26 cellular contexts compared by ENCODE assay signal in the genomic region with DNA sequence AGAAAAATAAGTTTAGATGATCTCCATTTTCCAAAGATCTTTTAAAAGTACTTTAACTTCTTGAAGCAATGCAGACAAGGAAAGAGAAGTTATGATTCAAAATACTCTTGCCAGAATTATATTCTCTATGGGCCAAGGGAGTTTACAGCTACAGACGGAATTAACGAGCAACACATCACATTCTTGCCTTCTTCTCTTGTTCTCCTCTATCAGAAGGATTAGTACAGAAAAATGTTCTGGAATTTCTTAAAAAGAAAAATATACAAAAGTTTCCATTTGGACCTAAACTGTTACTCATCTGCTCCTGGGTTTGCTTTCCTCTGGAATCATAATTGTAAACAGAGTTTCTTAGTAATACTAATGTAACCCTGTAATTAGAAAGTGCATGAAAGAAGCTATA.
"Had no signal": no experiment of that assay in that cellular context is flagged by ENCODE, and none has a peak within 500 bp of the region (broad histone marks: within the 10 kb centered on the region; RNA-seq: fewer than 3 reads in every experiment).

No MANE protein-coding gene starts in this region.

- H3K27me3 ChIP-seq: adrenal gland, ascending aorta, cardiac muscle cell, colonic mucosa, dorsolateral prefrontal cortex, ovary, right lobe of liver had no signal

- ATAC-seq: activated CD4-positive, alpha-beta T cell treated with anti-CD3 and anti-CD28 coated beads for 36 hours; activated T-cell treated with anti-CD3 and anti-CD28 coated beads, Interleukin-2, amount 50 U/mL, for 72 hours; right lobe of liver; stimulated activated naive CD8-positive, alpha-beta T cell treated with anti-CD3 and anti-CD28 coated beads, Interleukin-15, Interleukin-2, amounts not matched to agents 100 U/mL and 50 U/mL, for 24 hours had no signal

- H3K27ac ChIP-seq: adrenal gland, ascending aorta, cardiac muscle cell, colonic mucosa, dorsolateral prefrontal cortex, left ventricle myocardium inferior, ovary, right lobe of liver, thoracic aorta had no signal

- DNase-seq: activated CD4-positive, alpha-beta T cell treated with anti-CD3 and anti-CD28 coated beads for 36 hours; activated CD4-positive, alpha-beta T cell treated with anti-CD3 and anti-CD28 coated beads, Interleukin-2, amount 50 U/mL, for 4 hours; activated CD4-positive, CD25-positive, alpha-beta regulatory T cell; activated naive CD4-positive, alpha-beta T cell; activated T-cell treated with anti-CD3 and anti-CD28 coated beads for 4 hours; activated T-cell treated with anti-CD3 and anti-CD28 coated beads, Interleukin-2, amount 50 U/mL, for 72 hours; adrenal gland; cerebellar nuclear complex; colonic mucosa; dorsolateral prefrontal cortex; effector memory CD4-positive, alpha-beta T cell; glutamatergic neuron; islet precursor cell; left ventricle myocardium inferior; naive B cell; ovary; right lobe of liver; stimulated activated CD4-positive, alpha-beta T cell treated with anti-CD3 and anti-CD28 coated beads, Interleukin-12 subunit alpha, Interleukin-12 subunit beta, amount 100 ng/mL, for 4 hours; stimulated activated CD4-positive, alpha-beta T cell treated with anti-CD3 and anti-CD28 coated beads, Interleukin-4, amount 100 ng/mL, for 1 hour; stimulated activated naive CD8-positive, alpha-beta T cell treated with anti-CD3 and anti-CD28 coated beads, Interleukin-15, Interleukin-2, amounts not matched to agents 100 U/mL and 50 U/mL, for 24 hours; T-helper 1 cell; trophoblast cell had no signal

- H3K4me3 ChIP-seq: adrenal gland, ascending aorta, cardiac muscle cell, colonic mucosa, dorsolateral prefrontal cortex, left ventricle myocardium inferior, lung, ovary, right lobe of liver, thoracic aorta had no signal

- H3K9me3 ChIP-seq: adrenal gland, ascending aorta, colonic mucosa, left ventricle myocardium inferior, ovary, right lobe of liver, thoracic aorta had no signal

- H3K36me3 ChIP-seq: adrenal gland, ascending aorta, cardiac muscle cell, colonic mucosa, left ventricle myocardium inferior, ovary, right lobe of liver, thoracic aorta had no signal

- H3K4me1 ChIP-seq: adrenal gland, ascending aorta, colonic mucosa, left ventricle myocardium inferior, right lobe of liver had no signal
